8 cellular contexts compared by ENCODE assay signal in the genomic region with DNA sequence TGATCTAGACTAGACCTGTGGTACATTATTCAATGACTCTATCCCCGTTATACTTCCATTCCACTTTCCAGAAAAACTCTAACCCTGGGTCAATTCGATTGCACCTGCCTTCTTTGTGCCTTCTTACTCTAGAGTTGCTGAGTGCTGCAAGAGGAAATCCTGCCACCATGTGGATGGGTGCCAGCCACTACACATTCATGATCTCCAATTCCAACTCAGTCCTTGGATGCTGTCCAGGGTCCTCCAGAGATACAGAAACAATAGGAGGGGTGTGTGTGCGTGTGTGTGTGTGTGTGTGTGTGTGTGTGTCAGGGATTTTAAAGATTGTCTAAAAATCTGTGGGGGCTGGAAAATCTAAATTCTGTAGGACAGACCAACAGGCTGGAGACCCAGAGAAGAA. TPM values are rescaled to one million over a fixed set of nuclear protein-coding genes. Genes with fewer than 3 reads are reported as not detected.
DNase-seq lines count a peak whose midpoint lies in the region; ATAC-seq and TF ChIP-seq lines count a peak whose summit lies in the region.

No MANE protein-coding gene starts in this region.

- H3K4me1 ChIP-seq in PC-3 (ENCODE audit: insufficient read depth, low read length) = no peaks in the 10 kb centered on the region
- H3K4me1 ChIP-seq in heart right ventricle = no peaks in the 10 kb centered on the region
- no peaks in the 10 kb centered on the region for H3K4me1 ChIP-seq in sigmoid colon

- H3K4me3 ChIP-seq in PC-3 (ENCODE audit: low read length) = no peak overlapping the region
- H3K4me3 ChIP-seq in heart right ventricle = no peak overlapping the region
- no peak overlapping the region for H3K4me3 ChIP-seq in sigmoid colon

- no peak overlapping the region for H3K4me2 ChIP-seq in PC-3 (ENCODE audit: low read length)

- BruUV-seq in PC-3 (replicated peaks; lab: Mats Ljungman, UMichigan) = no TSS peak

- H4K20me1 ChIP-seq in PC-3 (ENCODE audit: low read length) = no peaks in the 10 kb centered on the region

- H3K9me3 ChIP-seq in PC-3 (ENCODE audit: low read length) (no peaks in the 10 kb centered on the region), heart right ventricle (no peaks in the 10 kb centered on the region), sigmoid colon (no peaks in the 10 kb centered on the region)

- H3K27me3 ChIP-seq in PC-3 (ENCODE audit: low read length) = peaks cover 25% of the 10 kb centered on the region
- peaks cover 0 to 30% (median 0%) of the 10 kb centered on the region in 7 donors for H3K27me3 ChIP-seq in heart right ventricle
- H3K27me3 ChIP-seq in sigmoid colon = no peaks in the 10 kb centered on the region

- H3K27ac ChIP-seq in PC-3 (ENCODE audit: low read length) (no peak overlapping the region), heart right ventricle (no peak overlapping the region), sigmoid colon (no peak overlapping the region)

- no peak overlapping the region for H2AFZ ChIP-seq in PC-3 (ENCODE audit: low read length)

- no peak for TF ChIP-seq EP300 in sigmoid colon (IDR thresholded peaks at IDR 0.05)

- intact Hi-C loops in PC-3 (cut with micrococcal nuclease) = no loop called here
- intact Hi-C loops in heart right ventricle (cut with DNase I) = loop anchor here in 5 of 10 donors (2.0 to 5.0 kb wide), 2 partner anchors 290 to 291 kb away; no protein-coding TSS in a partner anchor
- intact Hi-C loops in sigmoid colon (cut with DNase I) = no loop called here

- POLR2A ChIA-PET in PC-3 (lab: Charles Lee; ENCODE audit: unreplicated experiment) = no interaction called here

- peak; percentile 82 for DNase-seq in DMS53 (lab: John Stamatoyannopoulos, UW)
- peak; percentile 70 for DNase-seq in HT1080 (ENCODE audit: low read depth)
- DNase-seq in PC-3 = peak; percentile 81
- DNase-seq in activated naive CD4-positive, alpha-beta T cell treated with anti-CD3 and anti-CD28 coated beads, Interleukin-2, amount 50 U/mL, for 16 hours = peak; percentile 35
- peak; percentile 49 to 81 for DNase-seq in heart right ventricle
- peak; percentile 69 for DNase-seq in sigmoid colon

- ATAC-seq in PC-3 = peak; percentile 71
- ATAC-seq in heart right ventricle = peak; percentile 56 to 79 (median 62)
- no peak for ATAC-seq in GM18909 (IDR thresholded peaks at IDR 0.05; ENCODE audit: poor library complexity, unreplicated experiment)
- no peak for ATAC-seq in HG03196 (IDR thresholded peaks at IDR 0.05; ENCODE audit: unreplicated experiment)

- H3K9ac ChIP-seq in PC-3 (ENCODE audit: low read length) = no peak overlapping the region

- H3K36me3 ChIP-seq in PC-3 (ENCODE audit: low read depth, low read length) = no peaks in the 10 kb centered on the region
- H3K36me3 ChIP-seq in heart right ventricle = no peaks in the 10 kb centered on the region
- H3K36me3 ChIP-seq in sigmoid colon = no peaks in the 10 kb centered on the region

- no peaks in the 10 kb centered on the region for H3F3A ChIP-seq in PC-3 (ENCODE audit: low read length, unreplicated experiment)

- no peaks in the 10 kb centered on the region for H3K79me2 ChIP-seq in PC-3 (ENCODE audit: low read length)

- TF ChIP-seq CTCF in PC-3 (conservative IDR thresholded peaks at IDR 0.05; ENCODE audit: low read depth, low read length) (peak; percentile 69), heart right ventricle (IDR thresholded peaks at IDR 0.05) (peak in 7 of 9 donors; percentile 24 to 55 (median 42)), sigmoid colon (IDR thresholded peaks at IDR 0.05) (peak in 1 of 4 experiments; percentile 8)

- TF ChIP-seq POLR2A in sigmoid colon (IDR thresholded peaks at IDR 0.05) = no peak

- WGBS in heart right ventricle, 2 donors = 5 to 10% methylated on average over 3 of the region's 3 CpGs
- WGBS in sigmoid colon, 2 donors = 2 to 10% methylated on average over 3 of the region's 3 CpGs

- H3K9me2 ChIP-seq in PC-3 (replicated peaks; ENCODE audit: low read length) = no peaks in the 10 kb centered on the region

- CTCF ChIA-PET in PC-3 (lab: Charles Lee) = no interaction called here

RNA-seq across cellular contexts. Expression of a gene that starts 42.9 kb away (rescaled TPM):
- 3.7 and 4.2 TPM in 2 replicates for total RNA-seq in HT1080 (2014; rRNA removed; shearing (Covaris generic))
- 3.2 and 3.4 TPM in 2 replicates for polyA plus RNA-seq in HT1080 (2015; cell fraction: cytosol; rRNA removed)
- polyA plus RNA-seq in HT1080 (2015; cell fraction: nucleus; rRNA removed) = 20.3 and 28.7 TPM in 2 replicates
- total RNA-seq in PC-3 (2014; rRNA removed) (4.1 and 4.7 TPM in 2 replicates), heart right ventricle (1 to 10 TPM; 1.4 to 3.4 (median 2.6) TPM), sigmoid colon (10 to 100 TPM in 1 of 4 donors, 1 to 10 TPM in 3; 8.7 to 10.5 (median 9.0) TPM)
- polyA plus RNA-seq in heart right ventricle (1 to 10 TPM; 1.8 to 8.9 TPM), sigmoid colon (10 to 100 TPM in 1 of 3 donors, 1 to 10 TPM in 2; 2.3 to 10.2 (median 3.0) TPM)

RNA-seq across cellular contexts. Expression of a gene that starts 55.8 kb away (rescaled TPM):
- 0.03 and 0.07 TPM in 2 replicates for total RNA-seq in HT1080 (2014; rRNA removed; shearing (Covaris generic))
- polyA plus RNA-seq in HT1080 (2015; cell fraction: cytosol; rRNA removed) = 0.27 and 0.32 TPM in 2 replicates
- 0.45 and 0.49 TPM in 2 replicates for polyA plus RNA-seq in HT1080 (2015; cell fraction: nucleus; rRNA removed)
- total RNA-seq in PC-3 (2014; rRNA removed) = 0.73 and 1.4 TPM in 2 replicates
- 1 to 10 TPM in 7 of 10 donors, under 1 TPM in 3; 0.58 to 2.5 (median 1.6) TPM for total RNA-seq in heart right ventricle
- 1 to 10 TPM in 1 of 2 donors, under 1 TPM in 1; 0.38 to 1.1 TPM for polyA plus RNA-seq in heart right ventricle
- total RNA-seq in sigmoid colon = 1 to 10 TPM in 3 of 4 donors, under 1 TPM in 1; 0.99 to 1.9 (median 1.1) TPM
- polyA plus RNA-seq in sigmoid colon = under 1 TPM in 2 of 3 donors, not detected in 1; under 0.01 to 0.47 TPM

Comparison
In these comparisons a context has a peak if more than half of its experiments do, and no peak if none do; other contexts are left out.
1. ATAC-seq: peak in PC-3 (single experiment) and heart right ventricle (8 of 8); none in GM18909 (single experiment) and HG03196 (single experiment).
2. Peak in every context shown above with its lines, with median percentiles within 50 percentile points of each other: DNase-seq.